ENCODE assay signal across 1 cellular context in the genomic region with DNA sequence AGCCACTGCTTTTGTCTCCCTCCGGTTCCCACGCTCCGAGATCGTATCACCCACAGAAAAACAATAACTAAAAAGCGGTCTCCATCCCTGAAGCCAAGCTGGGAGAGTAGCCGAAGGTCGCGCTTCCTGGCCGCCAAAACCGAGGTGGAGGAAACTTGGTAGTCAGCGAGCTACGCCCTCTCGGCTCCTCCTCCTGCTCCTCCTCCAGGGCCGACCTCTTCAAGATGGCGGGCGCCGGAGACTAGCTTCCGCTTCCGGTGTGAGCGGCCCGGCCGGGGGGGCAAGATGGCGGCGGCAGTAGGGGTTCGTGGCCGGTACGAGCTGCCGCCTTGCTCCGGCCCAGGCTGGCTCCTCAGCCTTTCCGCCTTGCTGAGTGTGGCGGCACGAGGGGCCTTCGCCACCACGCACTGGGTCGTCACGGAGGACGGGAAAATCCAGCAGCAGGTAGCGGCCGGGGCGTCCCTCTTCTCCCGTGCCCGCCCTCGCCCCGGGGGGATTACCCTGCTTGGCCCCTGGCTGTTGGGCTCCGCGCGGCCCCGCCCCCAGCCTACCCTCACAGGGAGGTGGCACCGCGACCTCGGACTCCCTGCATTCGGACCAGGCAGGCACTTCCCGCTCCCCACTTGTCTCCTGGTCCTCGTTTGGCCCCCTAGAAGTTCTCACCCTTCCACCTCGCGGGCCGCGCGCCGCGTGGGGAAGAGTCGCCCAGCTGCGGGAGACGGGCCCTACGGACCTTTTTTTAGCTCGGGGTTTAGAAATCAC.
TF ChIP-seq lines count a peak whose summit lies in the region.

A gene with protein sequence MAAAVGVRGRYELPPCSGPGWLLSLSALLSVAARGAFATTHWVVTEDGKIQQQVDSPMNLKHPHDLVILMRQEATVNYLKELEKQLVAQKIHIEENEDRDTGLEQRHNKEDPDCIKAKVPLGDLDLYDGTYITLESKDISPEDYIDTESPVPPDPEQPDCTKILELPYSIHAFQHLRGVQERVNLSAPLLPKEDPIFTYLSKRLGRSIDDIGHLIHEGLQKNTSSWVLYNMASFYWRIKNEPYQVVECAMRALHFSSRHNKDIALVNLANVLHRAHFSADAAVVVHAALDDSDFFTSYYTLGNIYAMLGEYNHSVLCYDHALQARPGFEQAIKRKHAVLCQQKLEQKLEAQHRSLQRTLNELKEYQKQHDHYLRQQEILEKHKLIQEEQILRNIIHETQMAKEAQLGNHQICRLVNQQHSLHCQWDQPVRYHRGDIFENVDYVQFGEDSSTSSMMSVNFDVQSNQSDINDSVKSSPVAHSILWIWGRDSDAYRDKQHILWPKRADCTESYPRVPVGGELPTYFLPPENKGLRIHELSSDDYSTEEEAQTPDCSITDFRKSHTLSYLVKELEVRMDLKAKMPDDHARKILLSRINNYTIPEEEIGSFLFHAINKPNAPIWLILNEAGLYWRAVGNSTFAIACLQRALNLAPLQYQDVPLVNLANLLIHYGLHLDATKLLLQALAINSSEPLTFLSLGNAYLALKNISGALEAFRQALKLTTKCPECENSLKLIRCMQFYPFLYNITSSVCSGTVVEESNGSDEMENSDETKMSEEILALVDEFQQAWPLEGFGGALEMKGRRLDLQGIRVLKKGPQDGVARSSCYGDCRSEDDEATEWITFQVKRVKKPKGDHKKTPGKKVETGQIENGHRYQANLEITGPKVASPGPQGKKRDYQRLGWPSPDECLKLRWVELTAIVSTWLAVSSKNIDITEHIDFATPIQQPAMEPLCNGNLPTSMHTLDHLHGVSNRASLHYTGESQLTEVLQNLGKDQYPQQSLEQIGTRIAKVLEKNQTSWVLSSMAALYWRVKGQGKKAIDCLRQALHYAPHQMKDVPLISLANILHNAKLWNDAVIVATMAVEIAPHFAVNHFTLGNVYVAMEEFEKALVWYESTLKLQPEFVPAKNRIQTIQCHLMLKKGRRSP (plus strand): TSS at position 251 of the 762 bp plus-strand sequence. CDS start 35 bp downstream, at position 286.

TF ChIP-seq in WTC11, 78 proteins besides CTCF, POLR2A, EP300 and RAD21 (continued from another document):
- no peak for TF ChIP-seq PRRX2 (CRISPR knock-in tag; IDR thresholded peaks at IDR 0.05)
- peak; percentile 42; the same call in 1 of the 2 replicates for TF ChIP-seq ZNF232 (CRISPR knock-in tag; IDR thresholded peaks at IDR 0.05)
- TF ChIP-seq, protein P1, sequence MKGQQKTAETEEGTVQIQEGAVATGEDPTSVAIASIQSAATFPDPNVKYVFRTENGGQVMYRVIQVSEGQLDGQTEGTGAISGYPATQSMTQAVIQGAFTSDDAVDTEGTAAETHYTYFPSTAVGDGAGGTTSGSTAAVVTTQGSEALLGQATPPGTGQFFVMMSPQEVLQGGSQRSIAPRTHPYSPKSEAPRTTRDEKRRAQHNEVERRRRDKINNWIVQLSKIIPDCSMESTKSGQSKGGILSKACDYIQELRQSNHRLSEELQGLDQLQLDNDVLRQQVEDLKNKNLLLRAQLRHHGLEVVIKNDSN (CRISPR knock-in tag; IDR thresholded peaks at IDR 0.05) = no peak
- 0 out of 2 replicates have a peak, but pooled peaks have one; percentile 34 for TF ChIP-seq NFATC4 (CRISPR knock-in tag; IDR thresholded peaks at IDR 0.05)
- TF ChIP-seq, protein P2, sequence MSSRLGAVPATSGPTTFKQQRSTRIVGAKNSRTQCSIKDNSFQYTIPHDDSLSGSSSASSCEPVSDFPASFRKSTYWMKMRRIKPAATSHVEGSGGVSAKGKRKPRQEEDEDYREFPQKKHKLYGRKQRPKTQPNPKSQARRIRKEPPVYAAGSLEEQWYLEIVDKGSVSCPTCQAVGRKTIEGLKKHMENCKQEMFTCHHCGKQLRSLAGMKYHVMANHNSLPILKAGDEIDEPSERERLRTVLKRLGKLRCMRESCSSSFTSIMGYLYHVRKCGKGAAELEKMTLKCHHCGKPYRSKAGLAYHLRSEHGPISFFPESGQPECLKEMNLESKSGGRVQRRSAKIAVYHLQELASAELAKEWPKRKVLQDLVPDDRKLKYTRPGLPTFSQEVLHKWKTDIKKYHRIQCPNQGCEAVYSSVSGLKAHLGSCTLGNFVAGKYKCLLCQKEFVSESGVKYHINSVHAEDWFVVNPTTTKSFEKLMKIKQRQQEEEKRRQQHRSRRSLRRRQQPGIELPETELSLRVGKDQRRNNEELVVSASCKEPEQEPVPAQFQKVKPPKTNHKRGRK (CRISPR knock-in tag; IDR thresholded peaks at IDR 0.05; ENCODE audit: borderline replicate concordance) = no peak
- TF ChIP-seq, protein P3, sequence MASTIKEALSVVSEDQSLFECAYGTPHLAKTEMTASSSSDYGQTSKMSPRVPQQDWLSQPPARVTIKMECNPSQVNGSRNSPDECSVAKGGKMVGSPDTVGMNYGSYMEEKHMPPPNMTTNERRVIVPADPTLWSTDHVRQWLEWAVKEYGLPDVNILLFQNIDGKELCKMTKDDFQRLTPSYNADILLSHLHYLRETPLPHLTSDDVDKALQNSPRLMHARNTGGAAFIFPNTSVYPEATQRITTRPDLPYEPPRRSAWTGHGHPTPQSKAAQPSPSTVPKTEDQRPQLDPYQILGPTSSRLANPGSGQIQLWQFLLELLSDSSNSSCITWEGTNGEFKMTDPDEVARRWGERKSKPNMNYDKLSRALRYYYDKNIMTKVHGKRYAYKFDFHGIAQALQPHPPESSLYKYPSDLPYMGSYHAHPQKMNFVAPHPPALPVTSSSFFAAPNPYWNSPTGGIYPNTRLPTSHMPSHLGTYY (CRISPR knock-in tag; IDR thresholded peaks at IDR 0.05) = no peak
- TF ChIP-seq NFE2L1 (CRISPR knock-in tag; IDR thresholded peaks at IDR 0.05) = peak; percentile 75; the same call in 1 of the 2 replicates
- TF ChIP-seq ATF1 (CRISPR knock-in tag; IDR thresholded peaks at IDR 0.05) = no peak
- TF ChIP-seq, protein P4, sequence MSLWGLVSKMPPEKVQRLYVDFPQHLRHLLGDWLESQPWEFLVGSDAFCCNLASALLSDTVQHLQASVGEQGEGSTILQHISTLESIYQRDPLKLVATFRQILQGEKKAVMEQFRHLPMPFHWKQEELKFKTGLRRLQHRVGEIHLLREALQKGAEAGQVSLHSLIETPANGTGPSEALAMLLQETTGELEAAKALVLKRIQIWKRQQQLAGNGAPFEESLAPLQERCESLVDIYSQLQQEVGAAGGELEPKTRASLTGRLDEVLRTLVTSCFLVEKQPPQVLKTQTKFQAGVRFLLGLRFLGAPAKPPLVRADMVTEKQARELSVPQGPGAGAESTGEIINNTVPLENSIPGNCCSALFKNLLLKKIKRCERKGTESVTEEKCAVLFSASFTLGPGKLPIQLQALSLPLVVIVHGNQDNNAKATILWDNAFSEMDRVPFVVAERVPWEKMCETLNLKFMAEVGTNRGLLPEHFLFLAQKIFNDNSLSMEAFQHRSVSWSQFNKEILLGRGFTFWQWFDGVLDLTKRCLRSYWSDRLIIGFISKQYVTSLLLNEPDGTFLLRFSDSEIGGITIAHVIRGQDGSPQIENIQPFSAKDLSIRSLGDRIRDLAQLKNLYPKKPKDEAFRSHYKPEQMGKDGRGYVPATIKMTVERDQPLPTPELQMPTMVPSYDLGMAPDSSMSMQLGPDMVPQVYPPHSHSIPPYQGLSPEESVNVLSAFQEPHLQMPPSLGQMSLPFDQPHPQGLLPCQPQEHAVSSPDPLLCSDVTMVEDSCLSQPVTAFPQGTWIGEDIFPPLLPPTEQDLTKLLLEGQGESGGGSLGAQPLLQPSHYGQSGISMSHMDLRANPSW (CRISPR knock-in tag; conservative IDR thresholded peaks at IDR 0.05; ENCODE audit: low read depth) = no peak
- TF ChIP-seq ZNF263 (CRISPR knock-in tag; IDR thresholded peaks at IDR 0.05; ENCODE audit: low read depth) = 0 out of 2 replicates have a peak, but pooled peaks have one; percentile 52
- TF ChIP-seq, protein P5, sequence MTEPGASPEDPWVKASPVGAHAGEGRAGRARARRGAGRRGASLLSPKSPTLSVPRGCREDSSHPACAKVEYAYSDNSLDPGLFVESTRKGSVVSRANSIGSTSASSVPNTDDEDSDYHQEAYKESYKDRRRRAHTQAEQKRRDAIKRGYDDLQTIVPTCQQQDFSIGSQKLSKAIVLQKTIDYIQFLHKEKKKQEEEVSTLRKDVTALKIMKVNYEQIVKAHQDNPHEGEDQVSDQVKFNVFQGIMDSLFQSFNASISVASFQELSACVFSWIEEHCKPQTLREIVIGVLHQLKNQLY (CRISPR knock-in tag; IDR thresholded peaks at IDR 0.05) = no peak
- TF ChIP-seq NFYB (CRISPR knock-in tag; conservative IDR thresholded peaks at IDR 0.05; ENCODE audit: low read depth) = no peak
- no peak for TF ChIP-seq JAZF1 (CRISPR knock-in tag; IDR thresholded peaks at IDR 0.05)
- no peak for TF ChIP-seq ZNF219 (CRISPR knock-in tag; IDR thresholded peaks at IDR 0.05; ENCODE audit: borderline replicate concordance)
- no peak for TF ChIP-seq ZNF671 (CRISPR knock-in tag; IDR thresholded peaks at IDR 0.05)
- TF ChIP-seq, protein P6, sequence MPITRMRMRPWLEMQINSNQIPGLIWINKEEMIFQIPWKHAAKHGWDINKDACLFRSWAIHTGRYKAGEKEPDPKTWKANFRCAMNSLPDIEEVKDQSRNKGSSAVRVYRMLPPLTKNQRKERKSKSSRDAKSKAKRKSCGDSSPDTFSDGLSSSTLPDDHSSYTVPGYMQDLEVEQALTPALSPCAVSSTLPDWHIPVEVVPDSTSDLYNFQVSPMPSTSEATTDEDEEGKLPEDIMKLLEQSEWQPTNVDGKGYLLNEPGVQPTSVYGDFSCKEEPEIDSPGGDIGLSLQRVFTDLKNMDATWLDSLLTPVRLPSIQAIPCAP (CRISPR knock-in tag; IDR thresholded peaks at IDR 0.05) = no peak
- TF ChIP-seq, protein P7, sequence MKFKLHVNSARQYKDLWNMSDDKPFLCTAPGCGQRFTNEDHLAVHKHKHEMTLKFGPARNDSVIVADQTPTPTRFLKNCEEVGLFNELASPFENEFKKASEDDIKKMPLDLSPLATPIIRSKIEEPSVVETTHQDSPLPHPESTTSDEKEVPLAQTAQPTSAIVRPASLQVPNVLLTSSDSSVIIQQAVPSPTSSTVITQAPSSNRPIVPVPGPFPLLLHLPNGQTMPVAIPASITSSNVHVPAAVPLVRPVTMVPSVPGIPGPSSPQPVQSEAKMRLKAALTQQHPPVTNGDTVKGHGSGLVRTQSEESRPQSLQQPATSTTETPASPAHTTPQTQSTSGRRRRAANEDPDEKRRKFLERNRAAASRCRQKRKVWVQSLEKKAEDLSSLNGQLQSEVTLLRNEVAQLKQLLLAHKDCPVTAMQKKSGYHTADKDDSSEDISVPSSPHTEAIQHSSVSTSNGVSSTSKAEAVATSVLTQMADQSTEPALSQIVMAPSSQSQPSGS (CRISPR knock-in tag; IDR thresholded peaks at IDR 0.05; ENCODE audit: borderline replicate concordance, low read depth) = 0 out of 2 replicates have a peak, but pooled peaks have one; percentile 17
- peak; percentile 67; the same call in 1 of the 2 replicates for TF ChIP-seq MYBL2 (CRISPR knock-in tag; IDR thresholded peaks at IDR 0.05)
- peak; percentile 14; the same call in 1 of the 2 replicates for TF ChIP-seq TEAD4 (CRISPR knock-in tag; IDR thresholded peaks at IDR 0.05)
- no peak for TF ChIP-seq SOX15 (CRISPR knock-in tag; IDR thresholded peaks at IDR 0.05)
- peak; percentile 71; the same call in 1 of the 2 replicates for TF ChIP-seq TEAD1 (CRISPR knock-in tag; IDR thresholded peaks at IDR 0.05)
- TF ChIP-seq, protein P8, sequence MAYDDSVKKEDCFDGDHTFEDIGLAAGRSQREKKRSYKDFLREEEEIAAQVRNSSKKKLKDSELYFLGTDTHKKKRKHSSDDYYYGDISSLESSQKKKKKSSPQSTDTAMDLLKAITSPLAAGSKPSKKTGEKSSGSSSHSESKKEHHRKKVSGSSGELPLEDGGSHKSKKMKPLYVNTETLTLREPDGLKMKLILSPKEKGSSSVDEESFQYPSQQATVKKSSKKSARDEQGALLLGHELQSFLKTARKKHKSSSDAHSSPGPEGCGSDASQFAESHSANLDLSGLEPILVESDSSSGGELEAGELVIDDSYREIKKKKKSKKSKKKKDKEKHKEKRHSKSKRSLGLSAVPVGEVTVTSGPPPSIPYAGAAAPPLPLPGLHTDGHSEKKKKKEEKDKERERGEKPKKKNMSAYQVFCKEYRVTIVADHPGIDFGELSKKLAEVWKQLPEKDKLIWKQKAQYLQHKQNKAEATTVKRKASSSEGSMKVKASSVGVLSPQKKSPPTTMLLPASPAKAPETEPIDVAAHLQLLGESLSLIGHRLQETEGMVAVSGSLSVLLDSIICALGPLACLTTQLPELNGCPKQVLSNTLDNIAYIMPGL (CRISPR knock-in tag; IDR thresholded peaks at IDR 0.05) = peak; percentile 81
- peak; percentile 68 for TF ChIP-seq RELA (CRISPR knock-in tag; IDR thresholded peaks at IDR 0.05; ENCODE audit: borderline replicate concordance)
- TF ChIP-seq, protein P9, sequence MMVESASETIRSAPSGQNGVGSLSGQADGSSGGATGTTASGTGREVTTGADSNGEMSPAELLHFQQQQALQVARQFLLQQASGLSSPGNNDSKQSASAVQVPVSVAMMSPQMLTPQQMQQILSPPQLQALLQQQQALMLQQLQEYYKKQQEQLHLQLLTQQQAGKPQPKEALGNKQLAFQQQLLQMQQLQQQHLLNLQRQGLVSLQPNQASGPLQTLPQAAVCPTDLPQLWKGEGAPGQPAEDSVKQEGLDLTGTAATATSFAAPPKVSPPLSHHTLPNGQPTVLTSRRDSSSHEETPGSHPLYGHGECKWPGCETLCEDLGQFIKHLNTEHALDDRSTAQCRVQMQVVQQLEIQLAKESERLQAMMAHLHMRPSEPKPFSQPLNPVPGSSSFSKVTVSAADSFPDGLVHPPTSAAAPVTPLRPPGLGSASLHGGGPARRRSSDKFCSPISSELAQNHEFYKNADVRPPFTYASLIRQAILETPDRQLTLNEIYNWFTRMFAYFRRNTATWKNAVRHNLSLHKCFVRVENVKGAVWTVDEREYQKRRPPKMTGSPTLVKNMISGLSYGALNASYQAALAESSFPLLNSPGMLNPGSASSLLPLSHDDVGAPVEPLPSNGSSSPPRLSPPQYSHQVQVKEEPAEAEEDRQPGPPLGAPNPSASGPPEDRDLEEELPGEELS (CRISPR knock-in tag; IDR thresholded peaks at IDR 0.05) = peak; percentile 73; the same call in 1 of the 2 replicates
- 0 out of 2 replicates have a peak, but pooled peaks have one; percentile 61 for TF ChIP-seq CREM (CRISPR knock-in tag; IDR thresholded peaks at IDR 0.05)
- peak; percentile 92; the same call in 1 of the 2 replicates for TF ChIP-seq ZNF416 (CRISPR knock-in tag; IDR thresholded peaks at IDR 0.05)
- 0 out of 2 replicates have a peak, but pooled peaks have one; percentile 38 for TF ChIP-seq FOXJ3 (CRISPR knock-in tag; IDR thresholded peaks at IDR 0.05; ENCODE audit: borderline replicate concordance)
